8 cellular contexts compared by ENCODE assay signal in the genomic region with DNA sequence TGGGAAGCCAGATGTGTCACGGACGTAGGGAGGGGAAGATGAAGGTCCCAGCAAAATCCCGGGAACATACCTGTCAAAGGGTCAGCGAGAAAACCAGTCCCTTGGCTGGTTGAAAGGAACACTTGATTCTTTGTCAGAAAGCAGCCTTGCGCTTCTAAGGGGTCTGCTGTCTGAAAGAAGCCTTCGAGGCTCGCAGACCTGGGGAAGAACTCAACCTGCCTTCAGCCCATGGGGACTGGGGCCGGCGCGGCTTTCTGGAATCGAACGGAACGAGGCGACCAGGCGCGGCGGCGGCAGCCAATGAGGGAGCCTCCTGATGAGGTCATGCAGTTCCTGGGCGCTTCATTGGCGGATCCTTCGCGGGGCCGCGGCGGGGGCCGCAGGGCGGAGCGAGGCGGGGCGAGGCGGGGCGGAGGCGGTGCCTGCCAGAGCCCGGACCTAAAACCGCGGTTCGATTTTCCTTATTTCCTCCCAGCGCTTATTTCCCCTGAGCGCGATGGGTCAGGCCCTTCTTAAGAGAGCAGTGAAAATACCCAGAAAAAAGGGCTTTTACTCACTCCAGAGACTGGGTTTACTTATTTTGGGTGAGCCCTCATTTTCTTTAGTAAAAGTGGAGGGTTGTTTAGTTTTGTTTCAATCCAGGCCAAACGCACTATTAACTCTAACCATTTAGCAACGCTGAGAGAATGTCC. TPM values are rescaled to one million over a fixed set of nuclear protein-coding genes. Genes with fewer than 3 reads are reported as not detected.
DNase-seq lines count a peak whose midpoint lies in the region; ATAC-seq, FAIRE-seq and TF ChIP-seq lines count a peak whose summit lies in the region.

No MANE protein-coding gene starts in this region.

- H3K36me3 Mint-ChIP-seq in natural killer cell: peaks cover 10% of the 10 kb centered on the region
- peaks cover 0 to 4% of the 10 kb centered on the region in 2 donors for H3K36me3 Mint-ChIP-seq in stimulated activated naive B cell treated with anti-CD40 and anti-IgM and Interleukin-4, amounts not matched to agents 10 μg/mL and 1 μg/mL and 100 μg/mL, for 72 hours

- DNase-seq in DMS53 (lab: John Stamatoyannopoulos, UW) (peak; percentile 93), KG1 (lab: John Stamatoyannopoulos, UW) (peak; percentile 81), RCC 7860 (ENCODE audit: low spot score) (peak; percentile 54), fibroblast of pulmonary artery (ENCODE audit: low read depth) (peak; percentile 81), natural killer cell (peak; percentile 92)
- DNase-seq in activated effector memory CD4-positive, alpha-beta T cell treated with Interleukin-2 at 50 U/mL for 16 hours: peak; percentile 87
- DNase-seq in stimulated activated naive B cell treated with anti-CD40 and anti-IgM and Interleukin-4, amounts not matched to agents 10 μg/mL and 1 μg/mL and 100 μg/mL, for 72 hours: peak; percentile 89

- peak overlapping the region; percentile 93 for H3K27ac Mint-ChIP-seq in natural killer cell
- H3K27ac Mint-ChIP-seq in stimulated activated naive B cell treated with anti-CD40 and anti-IgM and Interleukin-4, amounts not matched to agents 10 μg/mL and 1 μg/mL and 100 μg/mL, for 72 hours: peak overlapping the region; percentile 67

- ATAC-seq in GM21825 (IDR thresholded peaks at IDR 0.05; ENCODE audit: unreplicated experiment) (peak; percentile 99), natural killer cell (peak; percentile 97 to 99 (median 98))
- peak; percentile 99 for ATAC-seq in stimulated activated naive B cell treated with anti-CD40 and anti-IgM and Interleukin-4, amounts not matched to agents 10 μg/mL and 1 μg/mL and 100 μg/mL, for 72 hours (replicated peaks)

- intact Hi-C loops in natural killer cell (cut with micrococcal nuclease): loop anchor here (10.0 kb wide), 2 partner anchors 237 to 433 kb away; partner anchors contain the start of genes CALM1 and RPS6KA5

- H3K4me3 Mint-ChIP-seq in natural killer cell: peak overlapping the region; percentile 85
- peak overlapping the region; percentile 73 to 79 for H3K4me3 Mint-ChIP-seq in stimulated activated naive B cell treated with anti-CD40 and anti-IgM and Interleukin-4, amounts not matched to agents 10 μg/mL and 1 μg/mL and 100 μg/mL, for 72 hours

- peaks cover 17 to 24% of the 10 kb centered on the region in 2 donors for H3K4me1 Mint-ChIP-seq in natural killer cell
- peaks cover 10 to 16% of the 10 kb centered on the region in 2 donors for H3K4me1 Mint-ChIP-seq in stimulated activated naive B cell treated with anti-CD40 and anti-IgM and Interleukin-4, amounts not matched to agents 10 μg/mL and 1 μg/mL and 100 μg/mL, for 72 hours

- H3K4me3 ChIP-seq in fibroblast of pulmonary artery (replicated peaks; ENCODE audit: low read depth, low read length): peak overlapping the region; percentile 36

- H3K9me3 Mint-ChIP-seq in natural killer cell: peaks cover 6% of the 10 kb centered on the region in 2 donors
- peaks cover 6 to 8% of the 10 kb centered on the region in 2 donors for H3K9me3 Mint-ChIP-seq in stimulated activated naive B cell treated with anti-CD40 and anti-IgM and Interleukin-4, amounts not matched to agents 10 μg/mL and 1 μg/mL and 100 μg/mL, for 72 hours

- no peak for FAIRE-seq in RCC 7860 (lab: Jason Lieb, UNC)

- no peak for TF ChIP-seq CTCF in fibroblast of pulmonary artery (IDR thresholded peaks at IDR 0.05; ENCODE audit: low read length, missing control alignments)
- TF ChIP-seq CTCF in natural killer cell (IDR thresholded peaks at IDR 0.05): no peak

- H3K27me3 Mint-ChIP-seq in natural killer cell (ENCODE audit: low read depth in 2 of 2): no peaks in the 10 kb centered on the region
- H3K27me3 Mint-ChIP-seq in stimulated activated naive B cell treated with anti-CD40 and anti-IgM and Interleukin-4, amounts not matched to agents 10 μg/mL and 1 μg/mL and 100 μg/mL, for 72 hours: no peaks in the 10 kb centered on the region

RNA-seq across cellular contexts. Expression of gene TTC7B, which starts 11.8 kb away (rescaled TPM):
- total RNA-seq in natural killer cell: 10 to 100 TPM in 1 of 3 donors, 1 to 10 TPM in 2; 1.7 to 17.2 (median 5.9) TPM

Comparison
In these comparisons a context has a peak if more than half of its experiments do, and no peak if none do; other contexts are left out.
1. Peak in every context shown above with its lines: DNase-seq, ATAC-seq and H3K4me3 ChIP-seq.